ENCODE assay signal across 18 cellular contexts in genomic region chr2:143085125-143085784, GRCh38. TPM values are rescaled to one million over a fixed set of nuclear protein-coding genes. Genes with fewer than 3 reads are reported as not detected.
DNase-seq lines count a peak whose midpoint lies in the region; ATAC-seq lines count a peak whose summit lies in the region.
"Had no signal": no experiment of that assay in that cellular context is flagged by ENCODE, and none has a peak within 500 bp of the region (broad histone marks: within the 10 kb centered on the region; RNA-seq: fewer than 3 reads in every experiment).

No MANE protein-coding gene starts in this region.

- DNase-seq in dermis blood vessel endothelial cell (no peak), cerebellum (ENCODE audit: low spot score) (no peak), H7 (no peak), ecto neural progenitor cell (ENCODE audit: low spot score) (no peak)
- DNase-seq: activated CD4-positive, alpha-beta T cell treated with anti-CD3 and anti-CD28 coated beads for 1 hour; amniotic stem cell; dorsolateral prefrontal cortex; GDM1; kidney glomerular epithelial cell; naive thymus-derived CD4-positive, alpha-beta T cell; NCI-H1436; uterus had no signal

- peak; percentile 76 for ATAC-seq in GM18498 (IDR thresholded peaks at IDR 0.05; ENCODE audit: unreplicated experiment)
- ATAC-seq in GM19025 (IDR thresholded peaks at IDR 0.05; ENCODE audit: low read depth, unreplicated experiment), result peak; percentile 74
- ATAC-seq in HG02763 (IDR thresholded peaks at IDR 0.05; ENCODE audit: unreplicated experiment), result peak; percentile 59
- peak; percentile 65 for ATAC-seq in HG03520 (IDR thresholded peaks at IDR 0.05; ENCODE audit: unreplicated experiment)
- ATAC-seq: naive thymus-derived CD4-positive, alpha-beta T cell had no signal

- H3K27me3 ChIP-seq in H7 (ENCODE audit: control insufficient read depth, insufficient read depth, low read length), result no peaks in the 10 kb centered on the region
- H3K27me3 ChIP-seq: BLaER1, dorsolateral prefrontal cortex, uterus had no signal

- no peaks in the 10 kb centered on the region for H3K36me3 ChIP-seq in H7 (replicated peaks; ENCODE audit: control insufficient read depth, insufficient read depth, low read length)
- H3K36me3 ChIP-seq: BLaER1, uterus had no signal

- no peak overlapping the region for H3K4me3 ChIP-seq in H7 (ENCODE audit: insufficient read depth, low read depth, low read length)
- H3K4me3 ChIP-seq: BLaER1, dorsolateral prefrontal cortex, skin epidermis, uterus had no signal

RNA-seq across cellular contexts. Expression of gene ARHGAP15, which starts 44.0 kb away (rescaled TPM):
- total RNA-seq in dermis blood vessel endothelial cell, result not detected in 2 replicates
- total RNA-seq in cerebellum, result 2.9 TPM
- total RNA-seq in H7 (2014; rRNA removed; shearing (Covaris generic)), result not detected in 2 replicates
